Comparison of ENCODE assay signal across 22 cellular contexts in the genomic region with DNA sequence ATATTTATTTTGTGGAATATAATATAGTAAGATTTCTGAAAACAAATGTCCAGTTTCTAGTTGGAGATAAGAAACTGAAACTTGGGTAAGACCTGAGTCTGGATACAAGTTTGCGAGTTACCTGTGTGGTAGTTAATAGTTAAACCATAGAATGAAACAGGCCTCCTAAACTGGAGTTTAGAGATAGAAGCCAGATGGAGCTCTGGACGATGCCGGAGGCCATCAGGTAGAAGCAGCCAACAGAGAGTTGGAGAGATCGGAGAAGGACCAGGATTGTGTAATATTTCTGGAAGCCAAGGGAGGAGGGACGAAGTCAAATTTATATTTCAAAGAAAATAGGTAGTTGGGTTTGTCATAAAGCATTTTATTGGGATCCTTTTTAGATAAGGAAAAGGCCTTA. TPM values are rescaled to one million over a fixed set of nuclear protein-coding genes. Genes with fewer than 3 reads are reported as not detected.
DNase-seq lines count a peak whose midpoint lies in the region; ATAC-seq and TF ChIP-seq lines count a peak whose summit lies in the region.
"Had no signal": no experiment of that assay in that cellular context is flagged by ENCODE, and none has a peak within 500 bp of the region (broad histone marks: within the 10 kb centered on the region; RNA-seq: fewer than 3 reads in every experiment).

No MANE protein-coding gene starts in this region.

- peaks cover 0 to 83% (median 43%) of the 10 kb centered on the region in 6 donors for H3K36me3 ChIP-seq in spleen

- peaks cover 49 to 92% (median 80%) of the 10 kb centered on the region in 6 donors for H3K4me1 ChIP-seq in spleen
- H3K4me1 ChIP-seq: Caco-2 had no signal

- H3K27ac Mint-ChIP-seq in activated CD4-positive, alpha-beta T cell treated with anti-CD3 and anti-CD28 coated beads, Interleukin-2, amount 10 ng/mL, durations not matched to agents 24 days and 14 days = peak overlapping the region; percentile 58
- H3K27ac Mint-ChIP-seq in T-helper 17 cell (peak overlapping the region; percentile 95), endothelial cell (ENCODE audit: unreplicated experiment) (peak overlapping the region; percentile 30)
- H3K27ac Mint-ChIP-seq: GM23338 had no signal

- TF ChIP-seq CTCF in endothelial cell (IDR thresholded peaks at IDR 0.05; ENCODE audit: unreplicated experiment) (no peak), spleen (IDR thresholded peaks at IDR 0.05 in 8 of 11, conservative IDR thresholded peaks at IDR 0.05 in 3 of 11) (no peak)

- intact Hi-C loops in activated CD4-positive, alpha-beta T cell treated with anti-CD3 and anti-CD28 coated beads, Interleukin-2, amount 10 ng/mL, durations not matched to agents 24 days and 14 days (cut with micrococcal nuclease) = no loop called here
- intact Hi-C loops in spleen (cut with DNase I; ENCODE audit: low total_unique reads) = loop anchor here (10.0 kb wide), 1 partner anchor 46 kb away; a partner anchor contains a TSS

- H3K9me3 Mint-ChIP-seq in activated CD4-positive, alpha-beta T cell treated with anti-CD3 and anti-CD28 coated beads, Interleukin-2, amount 10 ng/mL, durations not matched to agents 24 days and 14 days = no peaks in the 10 kb centered on the region
- no peaks in the 10 kb centered on the region for H3K9me3 Mint-ChIP-seq in endothelial cell (ENCODE audit: unreplicated experiment)
- H3K9me3 Mint-ChIP-seq: GM23338, nephron had no signal

- no peak overlapping the region for H3K4me3 Mint-ChIP-seq in activated CD4-positive, alpha-beta T cell treated with anti-CD3 and anti-CD28 coated beads, Interleukin-2, amount 10 ng/mL, durations not matched to agents 24 days and 14 days
- H3K4me3 Mint-ChIP-seq in T-helper 17 cell (no peak overlapping the region), endothelial cell (ENCODE audit: unreplicated experiment) (no peak overlapping the region)
- H3K4me3 Mint-ChIP-seq: GM23338, nephron had no signal

- 75 to 85% (median 79%) methylated on average over 5 of the region's 5 CpGs for WGBS in spleen, 5 donors

- no peak for TF ChIP-seq POLR2A in spleen (IDR thresholded peaks at IDR 0.05)

- H3K36me3 Mint-ChIP-seq in activated CD4-positive, alpha-beta T cell treated with anti-CD3 and anti-CD28 coated beads, Interleukin-2, amount 10 ng/mL, durations not matched to agents 24 days and 14 days (ENCODE audit: low read depth) = peaks cover 56% of the 10 kb centered on the region
- peaks cover 9% of the 10 kb centered on the region for H3K36me3 Mint-ChIP-seq in T-helper 17 cell (ENCODE audit: low read depth)
- peaks cover 34% of the 10 kb centered on the region for H3K36me3 Mint-ChIP-seq in endothelial cell (ENCODE audit: low read depth, unreplicated experiment)

- H3K27ac ChIP-seq in spleen = peak overlapping the region in 6 of 8 donors; percentile 51 to 94 (median 90)
- H3K27ac ChIP-seq: coronary artery, esophagus squamous epithelium had no signal

- ATAC-seq in T-helper 17 cell = no peak
- no peak for ATAC-seq in HG02588 (IDR thresholded peaks at IDR 0.05; ENCODE audit: unreplicated experiment)
- no peak for ATAC-seq in esophagus mucosa
- ATAC-seq in HG02840 (IDR thresholded peaks at IDR 0.05; ENCODE audit: low FRiP score, unreplicated experiment) = no peak
- ATAC-seq: GM23338, left cardiac atrium had no signal

- H3K9me3 ChIP-seq in T-helper 17 cell (ENCODE audit: control insufficient read depth, low read length, poor library complexity, severe bottlenecking) = no peaks in the 10 kb centered on the region
- H3K9me3 ChIP-seq in spleen = no peaks in the 10 kb centered on the region
- H3K9me3 ChIP-seq: adrenal gland, Caco-2, esophagus squamous epithelium had no signal

- peaks cover 62% of the 10 kb centered on the region for H3K4me1 Mint-ChIP-seq in activated CD4-positive, alpha-beta T cell treated with anti-CD3 and anti-CD28 coated beads, Interleukin-2, amount 10 ng/mL, durations not matched to agents 24 days and 14 days
- H3K4me1 Mint-ChIP-seq in T-helper 17 cell = peaks cover 51% of the 10 kb centered on the region
- peaks cover 54% of the 10 kb centered on the region for H3K4me1 Mint-ChIP-seq in endothelial cell (ENCODE audit: unreplicated experiment)

- H3K4me3 ChIP-seq in spleen = no peak overlapping the region
- H3K4me3 ChIP-seq: adrenal gland, coronary artery, esophagus squamous epithelium, GM23338 had no signal

- no peaks in the 10 kb centered on the region for H3K27me3 ChIP-seq in spleen (replicated peaks in 1 of 7)
- H3K27me3 ChIP-seq: adrenal gland, esophagus squamous epithelium had no signal

- H3K27me3 Mint-ChIP-seq in activated CD4-positive, alpha-beta T cell treated with anti-CD3 and anti-CD28 coated beads, Interleukin-2, amount 10 ng/mL, durations not matched to agents 24 days and 14 days = no peaks in the 10 kb centered on the region
- H3K27me3 Mint-ChIP-seq in T-helper 17 cell = no peaks in the 10 kb centered on the region
- no peaks in the 10 kb centered on the region for H3K27me3 Mint-ChIP-seq in endothelial cell (ENCODE audit: unreplicated experiment)

- no peak for DNase-seq in activated CD4-positive, alpha-beta T cell treated with anti-CD3 and anti-CD28 coated beads, Interleukin-2, amount 10 ng/mL, durations not matched to agents 24 days and 14 days
- DNase-seq in activated CD4-positive, alpha-beta T cell treated with anti-CD3 and anti-CD28 coated beads, Interleukin-2, amount 50 U/mL, for 48 hours = no peak
- DNase-seq in T-helper 17 cell (no peak), endothelial cell (ENCODE audit: low spot score) (no peak), spleen (no peak)
- DNase-seq: adrenal gland; esophagus squamous epithelium; left cardiac atrium; NCI-H1105; NK-92 treated with Interleukin-12 subunit alpha and Interleukin-12 subunit beta, amount 100 ng/mL, for 24 hours; retina; SHP77; stimulated activated CD4-positive, alpha-beta T cell treated with anti-CD3 and anti-CD28 coated beads, Interleukin-2, amount 100 ng/mL, for 24 hours; stimulated activated CD8-positive, alpha-beta memory T cell treated with anti-CD3 and anti-CD28 coated beads, Interleukin-4, amount 100 ng/mL, for 48 hours; trophoblast cell had no signal

RNA-seq across cellular contexts. Expression of a gene that starts 45.1 kb away (rescaled TPM):
- 111 and 117 TPM in 2 replicates for total RNA-seq in activated CD4-positive, alpha-beta T cell treated with anti-CD3 and anti-CD28 coated beads, Interleukin-2, amount 10 ng/mL, durations not matched to agents 24 days and 14 days
- total RNA-seq in T-helper 17 cell = 100 to 1,000 TPM; 134 to 136 TPM
- total RNA-seq in endothelial cell (ENCODE audit: unreplicated experiment) = 115 TPM
- total RNA-seq in spleen = 100 to 1,000 TPM in 3 of 7 donors, 10 to 100 TPM in 4; 86.0 to 121 (median 97.4) TPM
- polyA plus RNA-seq in spleen = 10 to 100 TPM in 2 of 3 donors, 1 to 10 TPM in 1; 9.8 to 24.2 (median 14.6) TPM
- 44.3 TPM for total RNA-seq in esophagus mucosa

RNA-seq across cellular contexts. Expression of a gene that starts 46.8 kb away (rescaled TPM):
- total RNA-seq in activated CD4-positive, alpha-beta T cell treated with anti-CD3 and anti-CD28 coated beads, Interleukin-2, amount 10 ng/mL, durations not matched to agents 24 days and 14 days = 15.2 and 16.0 TPM in 2 replicates
- 10 to 100 TPM; 12.0 to 14.3 TPM for total RNA-seq in T-helper 17 cell
- 7.6 TPM for total RNA-seq in endothelial cell (ENCODE audit: unreplicated experiment)
- total RNA-seq in spleen = 10 to 100 TPM in 6 of 7 donors, 1 to 10 TPM in 1; 8.1 to 21.8 (median 12.5) TPM
- 1 to 10 TPM; 4.8 to 6.6 (median 5.2) TPM for polyA plus RNA-seq in spleen
- 9.4 TPM for total RNA-seq in esophagus mucosa

Comparison
In these comparisons a context has a peak if more than half of its experiments do, and no peak if none do; other contexts are left out.
1. H3K27ac Mint-ChIP-seq: peak in every context shown above with its lines; median percentile 95 in T-helper 17 cell; 58 in activated CD4-positive, alpha-beta T cell treated with anti-CD3 and anti-CD28 coated beads, Interleukin-2, amount 10 ng/mL, durations not matched to agents 24 days and 14 days; 30 in endothelial cell.